Comparison of ENCODE assay signal across 9 cellular contexts in the genomic region with DNA sequence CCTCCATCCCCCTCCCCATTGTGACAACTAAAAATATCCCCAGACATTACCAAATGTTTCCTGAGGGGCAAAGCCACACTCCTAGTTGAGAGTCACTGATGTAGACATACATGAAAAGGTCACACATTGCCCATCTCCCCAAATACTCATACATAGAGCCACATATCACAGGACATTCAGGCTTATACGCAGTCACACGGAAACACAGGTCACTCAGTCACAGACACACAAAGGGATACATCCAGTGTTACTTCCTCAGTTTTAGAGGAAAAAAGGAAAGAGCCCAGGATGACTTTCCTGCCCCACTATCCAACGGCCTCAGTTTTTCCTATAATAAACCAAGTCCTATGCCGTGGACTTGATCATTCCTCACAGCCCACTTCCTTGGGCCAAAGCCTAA. TPM values are rescaled to one million over a fixed set of nuclear protein-coding genes. Genes with fewer than 3 reads are reported as not detected.
DNase-seq lines count a peak whose midpoint lies in the region; ATAC-seq and TF ChIP-seq lines count a peak whose summit lies in the region.
"Had no signal": no experiment of that assay in that cellular context is flagged by ENCODE, and none has a peak within 500 bp of the region (broad histone marks: within the 10 kb centered on the region; RNA-seq: fewer than 3 reads in every experiment).

No MANE protein-coding gene starts in this region.

- DNase-seq in GM06990 (ENCODE audit: extremely low read depth, insufficient read length), result no peak
- no peak for DNase-seq in Panc1 (ENCODE audit: low read depth, low spot score)
- DNase-seq in esophagus muscularis mucosa (ENCODE audit: extremely low spot score), result no peak
- no peak for DNase-seq in prostate gland (ENCODE audit: low spot score)
- DNase-seq in AG08396 (ENCODE audit: low spot score), result no peak
- no peak for DNase-seq in mucosa of gallbladder (ENCODE audit: low spot score)
- DNase-seq in DMS79 (lab: John Stamatoyannopoulos, UW), result no peak
- DNase-seq: NCI-H774 had no signal

- peaks cover 6% of the 10 kb centered on the region for H3K36me3 ChIP-seq in GM06990 (ENCODE audit: control insufficient read depth, insufficient read depth, low read length)
- no peaks in the 10 kb centered on the region; the same call in 1 of the 2 replicates for H3K36me3 ChIP-seq in Panc1 (ENCODE audit: control insufficient read depth, insufficient read depth, low read length)
- H3K36me3 ChIP-seq in esophagus muscularis mucosa, result peaks cover 0 to 21% (median 19%) of the 10 kb centered on the region in 4 donors
- no peaks in the 10 kb centered on the region for H3K36me3 ChIP-seq in prostate gland

- TF ChIP-seq CTCF in GM06990 (IDR thresholded peaks at IDR 0.05; ENCODE audit: insufficient read depth, low read length, poor library complexity, severe bottlenecking), result no peak
- TF ChIP-seq CTCF in Panc1 (IDR thresholded peaks at IDR 0.05), result no peak
- TF ChIP-seq CTCF in esophagus muscularis mucosa (IDR thresholded peaks at IDR 0.05), result no peak
- no peak for TF ChIP-seq CTCF in prostate gland (IDR thresholded peaks at IDR 0.05)

- H3K4me1 ChIP-seq in Panc1 (ENCODE audit: control insufficient read depth, insufficient read depth, low read length) (peaks cover 30% of the 10 kb centered on the region), esophagus muscularis mucosa (peaks cover 61 to 78% (median 71%) of the 10 kb centered on the region in 4 donors), prostate gland (replicated peaks) (peaks cover 4% of the 10 kb centered on the region)

- ATAC-seq in Panc1, result no peak
- no peak for ATAC-seq in GM19397 (IDR thresholded peaks at IDR 0.05; ENCODE audit: unreplicated experiment)

- no peak for TF ChIP-seq POLR2A in esophagus muscularis mucosa (IDR thresholded peaks at IDR 0.05; ENCODE audit: low read depth)
- TF ChIP-seq POLR2A in prostate gland (IDR thresholded peaks at IDR 0.05), result no peak

- H3K9me3 ChIP-seq in Panc1 (ENCODE audit: control insufficient read depth, insufficient read depth, low read depth, low read length) (no peaks in the 10 kb centered on the region), esophagus muscularis mucosa (no peaks in the 10 kb centered on the region), prostate gland (no peaks in the 10 kb centered on the region)

- intact Hi-C loops in Panc1 (cut with micrococcal nuclease; ENCODE audit: unreplicated experiment), result no loop called here
- intact Hi-C loops in esophagus muscularis mucosa (cut with DNase I), result no loop called here
- intact Hi-C loops in prostate gland (cut with DNase I), result no loop called here

- no TSS peak for BruUV-seq in Panc1 (replicated peaks; lab: Mats Ljungman, UMichigan)

- POLR2A ChIA-PET in Panc1 (lab: Charles Lee), result no interaction called here

- WGBS in esophagus muscularis mucosa, result 87% methylated on average over 4 of the region's 4 CpGs
- 75% methylated on average over 4 of the region's 4 CpGs for WGBS in prostate gland

- no peaks in the 10 kb centered on the region for H3K27me3 ChIP-seq in GM06990 (replicated peaks; ENCODE audit: control insufficient read depth, insufficient read depth, low read length)
- no peaks in the 10 kb centered on the region for H3K27me3 ChIP-seq in Panc1 (ENCODE audit: control insufficient read depth, insufficient read depth, low read length)
- H3K27me3 ChIP-seq in esophagus muscularis mucosa, result no peaks in the 10 kb centered on the region
- H3K27me3 ChIP-seq in prostate gland (replicated peaks; ENCODE audit: insufficient read depth), result no peaks in the 10 kb centered on the region

- in situ Hi-C loops in Panc1 (cut with HindIII; ENCODE audit: low pct_unique_long_range_greater_than_20kb, low sequenced_read_pairs), result loop anchor here (5.0 kb wide), 1 partner anchor 74 kb away; no protein-coding TSS in a partner anchor

- TF ChIP-seq EP300 in esophagus muscularis mucosa (IDR thresholded peaks at IDR 0.05), result no peak

- H3K4me3 ChIP-seq in GM06990 (replicated peaks; ENCODE audit: low read depth, low read length), result peak overlapping the region; percentile 81
- peak overlapping the region; percentile 60 to 95; a peak in 3 of 4 replicates for H3K4me3 ChIP-seq in Panc1 (ENCODE audit: low read depth in 2 of 2, low read length in 2 of 2)
- peak overlapping the region in 1 of 4 donors; percentile 92 for H3K4me3 ChIP-seq in esophagus muscularis mucosa
- H3K4me3 ChIP-seq in prostate gland, result no peak overlapping the region

- CTCF ChIA-PET in Panc1 (lab: Charles Lee), result no interaction called here

- H3K27ac ChIP-seq in Panc1 (ENCODE audit: low read length) (peak overlapping the region; percentile 94), esophagus muscularis mucosa (replicated peaks in 1 of 4) (peak overlapping the region; percentile 94 to 96 (median 95)), prostate gland (peak overlapping the region; percentile 95 to 97)

RNA-seq across cellular contexts. Expression of gene SLC39A1, which starts 1.9 kb away (rescaled TPM):
- total RNA-seq in Panc1 (2021; ENCODE audit: unreplicated experiment) (158 TPM), esophagus muscularis mucosa (100 to 1,000 TPM in 3 of 4 donors, 10 to 100 TPM in 1; 74.3 to 114 (median 104) TPM), prostate gland (100 to 1,000 TPM in 1 of 2 donors, 10 to 100 TPM in 1; 88.6 to 122 TPM), mucosa of gallbladder (119 TPM)
- 185 TPM for polyA plus RNA-seq in Panc1 (2012; ENCODE audit: insufficient read length)

RNA-seq across cellular contexts. Expression of gene CRTC2, which starts 3.0 kb away (rescaled TPM):
- total RNA-seq in Panc1 (2021; ENCODE audit: unreplicated experiment), result 39.3 TPM
- 47.6 TPM for polyA plus RNA-seq in Panc1 (2012; ENCODE audit: insufficient read length)
- total RNA-seq in esophagus muscularis mucosa, result 10 to 100 TPM; 12.5 to 20.4 (median 17.6) TPM
- 10 to 100 TPM; 18.5 to 30.2 TPM for total RNA-seq in prostate gland
- 60.6 TPM for total RNA-seq in mucosa of gallbladder

RNA-seq across cellular contexts. Expression of gene CREB3L4, which starts 6.3 kb away (rescaled TPM):
- total RNA-seq in Panc1 (2021; ENCODE audit: unreplicated experiment), result 12.3 TPM
- polyA plus RNA-seq in Panc1 (2012; ENCODE audit: insufficient read length), result 14.8 TPM
- 1 to 10 TPM; 2.9 to 7.6 (median 6.8) TPM for total RNA-seq in esophagus muscularis mucosa
- 100 to 1,000 TPM; 109 to 386 TPM for total RNA-seq in prostate gland
- total RNA-seq in mucosa of gallbladder, result 18.5 TPM

RNA-seq across cellular contexts. Expression of gene DENND4B, which starts 14.9 kb away (rescaled TPM):
- total RNA-seq in Panc1 (2021; ENCODE audit: unreplicated experiment), result 56.2 TPM
- polyA plus RNA-seq in Panc1 (2012; ENCODE audit: insufficient read length), result 57.3 TPM
- 10 to 100 TPM; 19.2 to 30.4 (median 26.2) TPM for total RNA-seq in esophagus muscularis mucosa
- total RNA-seq in prostate gland, result 10 to 100 TPM; 18.1 to 28.3 TPM
- 65.2 TPM for total RNA-seq in mucosa of gallbladder

RNA-seq across cellular contexts. Expression of gene JTB, which starts 16.1 kb away (rescaled TPM):
- total RNA-seq in Panc1 (2021; ENCODE audit: unreplicated experiment) (134 TPM), esophagus muscularis mucosa (100 to 1,000 TPM; 175 to 238 (median 216) TPM), prostate gland (100 to 1,000 TPM; 234 to 404 TPM), mucosa of gallbladder (144 TPM)
- 132 TPM for polyA plus RNA-seq in Panc1 (2012; ENCODE audit: insufficient read length)

Comparison
In these comparisons a context has a peak if more than half of its experiments do, and no peak if none do; other contexts are left out.
1. H3K4me3 ChIP-seq: peak in GM06990 (single experiment) and Panc1 (2 of 2); none in prostate gland (0 of 2).
2. Peak in every context shown above with its lines, with median percentiles within 50 percentile points of each other: H3K27ac ChIP-seq.